ENCODE assay signal across 9 cellular contexts in the genomic region with DNA sequence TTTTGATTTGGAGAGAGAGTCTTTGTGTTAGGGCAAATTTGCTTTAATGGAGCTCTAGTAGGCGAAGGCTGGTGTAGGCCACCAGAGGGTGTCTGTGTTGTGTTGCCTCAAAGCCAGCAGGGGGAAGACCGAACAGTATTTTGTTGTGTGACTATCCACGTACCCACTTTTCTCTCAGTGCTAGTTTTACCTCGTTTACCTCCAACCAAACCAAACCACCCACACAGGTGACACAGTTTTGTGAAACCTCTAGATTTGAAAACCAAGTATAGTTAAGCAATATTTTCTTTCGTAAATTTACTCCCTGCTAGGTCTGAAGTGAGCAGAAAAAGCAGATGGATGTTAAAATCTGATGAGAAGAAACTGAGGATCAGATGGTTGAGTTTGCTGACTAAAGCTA. TPM values are rescaled to one million over a fixed set of nuclear protein-coding genes. Genes with fewer than 3 reads are reported as not detected.
DNase-seq lines count a peak whose midpoint lies in the region; ATAC-seq, FAIRE-seq and TF ChIP-seq lines count a peak whose summit lies in the region.
"Had no signal": no experiment of that assay in that cellular context is flagged by ENCODE, and none has a peak within 500 bp of the region (broad histone marks: within the 10 kb centered on the region; RNA-seq: fewer than 3 reads in every experiment).

No MANE protein-coding gene starts in this region.

- in situ Hi-C loops in HAP-1 (cut with MboI; ENCODE audit: low sequenced_read_pairs), result loop anchor here (10.0 kb wide), 1 partner anchor 131 kb away; the partner anchor contains the start of gene ATP5MC2

- peak; percentile 58 for FAIRE-seq in TTC549 (lab: Jason Lieb, UNC)
- no peak for FAIRE-seq in bronchial epithelial cell (lab: Jason Lieb, UNC)
- no peak for FAIRE-seq in kidney (lab: Jason Lieb, UNC)

- no peaks in the 10 kb centered on the region; the same call in 1 of the 2 replicates for H3K36me3 ChIP-seq in HAP-1 (replicated peaks)
- H3K36me3 ChIP-seq in bronchial epithelial cell (ENCODE audit: control insufficient read depth, insufficient read depth, low read length), result peaks cover 8% of the 10 kb centered on the region
- peaks cover 3 to 16% of the 10 kb centered on the region in 2 donors for H3K36me3 ChIP-seq in kidney (ENCODE audit: control insufficient read depth in 1 of 2, insufficient read depth in 2 of 2, low read length in 2 of 2)

- H3K4me1 ChIP-seq in HAP-1 (no peaks in the 10 kb centered on the region), kidney (ENCODE audit: control insufficient read depth in 1 of 2, insufficient read depth in 1 of 2, low read depth in 1 of 2, low read length in 2 of 2) (no peaks in the 10 kb centered on the region)

- H3K9me3 ChIP-seq in HAP-1 (no peaks in the 10 kb centered on the region), kidney (ENCODE audit: control insufficient read depth in 1 of 2, low read length in 2 of 2) (no peaks in the 10 kb centered on the region)

- ATAC-seq in HG03039 (IDR thresholded peaks at IDR 0.05; ENCODE audit: unreplicated experiment), result no peak

- H3K27me3 ChIP-seq in HAP-1 (ENCODE audit: low read depth) (no peaks in the 10 kb centered on the region), bronchial epithelial cell (ENCODE audit: control insufficient read depth, insufficient read depth, low read length) (no peaks in the 10 kb centered on the region)

- intact Hi-C loops in kidney (cut with DNase I), result no loop called here

- DNase-seq in EH (ENCODE audit: low read depth), result peak; percentile 78
- DNase-seq in HAP-1 (ENCODE audit: low spot score in 2 of 2), result peak; percentile 35 to 59
- peak; percentile 35 for DNase-seq in NCI-H2029 (lab: John Stamatoyannopoulos, UW)
- DNase-seq in bronchial epithelial cell (ENCODE audit: low read depth), result peak; percentile 64
- DNase-seq in kidney, result no peak
- DNase-seq in stimulated activated CD4-positive, alpha-beta T cell treated with anti-CD3 and anti-CD28 coated beads, Interleukin-1b, Interleukin-23, amount 100 ng/mL, for 24 hours (ENCODE audit: low read depth in 4 of 4, low spot score in 1 of 4), result peak in 3 of 4 experiments; percentile 2 to 30 (median 17)

- peak; percentile 87 for TF ChIP-seq CTCF in bronchial epithelial cell (IDR thresholded peaks at IDR 0.05; ENCODE audit: insufficient read depth, low read length, severe bottlenecking)
- peak; percentile 88 for TF ChIP-seq CTCF in kidney (IDR thresholded peaks at IDR 0.05; ENCODE audit: borderline replicate concordance, extremely low read depth, insufficient read depth)

- peak overlapping the region; percentile 47 to 51 for H3K9ac ChIP-seq in kidney (ENCODE audit: low read length in 2 of 2)

- no peak overlapping the region for H3K4me3 ChIP-seq in HAP-1
- H3K4me3 ChIP-seq in bronchial epithelial cell (ENCODE audit: low read depth, low read length), result no peak overlapping the region
- no peak overlapping the region for H3K4me3 ChIP-seq in kidney (ENCODE audit: low read length in 2 of 2)

- H3K27ac ChIP-seq in kidney (ENCODE audit: low read depth in 2 of 2, low read length in 2 of 2), result peak overlapping the region in 1 of 2 donors; percentile 61

RNA-seq across cellular contexts. Expression of gene NPFF, which starts 36.3 kb away (rescaled TPM):
- total RNA-seq in bronchial epithelial cell, result not detected in 2 replicates
- total RNA-seq in kidney, result not detected
- 1.3 TPM for polyA plus RNA-seq in kidney (ENCODE audit: insufficient read depth, low read depth, low replicate concordance)
- total RNA-seq: lower leg skin had no signal

RNA-seq across cellular contexts. Expression of gene TARBP2, which starts 42.5 kb away (rescaled TPM):
- total RNA-seq in bronchial epithelial cell (27.6 and 32.4 TPM in 2 replicates), kidney (32.5 TPM)
- polyA plus RNA-seq in kidney (ENCODE audit: insufficient read depth, low read depth, low replicate concordance), result 36.3 TPM

RNA-seq across cellular contexts. Expression of gene MAP3K12, which starts 44.3 kb away (rescaled TPM):
- total RNA-seq in bronchial epithelial cell, result 2.0 and 3.9 TPM in 2 replicates
- total RNA-seq in kidney, result 21.8 TPM
- 15.2 TPM for polyA plus RNA-seq in kidney (ENCODE audit: insufficient read depth, low read depth, low replicate concordance)
